ENCODE assay signal across 14 cellular contexts in the genomic region with DNA sequence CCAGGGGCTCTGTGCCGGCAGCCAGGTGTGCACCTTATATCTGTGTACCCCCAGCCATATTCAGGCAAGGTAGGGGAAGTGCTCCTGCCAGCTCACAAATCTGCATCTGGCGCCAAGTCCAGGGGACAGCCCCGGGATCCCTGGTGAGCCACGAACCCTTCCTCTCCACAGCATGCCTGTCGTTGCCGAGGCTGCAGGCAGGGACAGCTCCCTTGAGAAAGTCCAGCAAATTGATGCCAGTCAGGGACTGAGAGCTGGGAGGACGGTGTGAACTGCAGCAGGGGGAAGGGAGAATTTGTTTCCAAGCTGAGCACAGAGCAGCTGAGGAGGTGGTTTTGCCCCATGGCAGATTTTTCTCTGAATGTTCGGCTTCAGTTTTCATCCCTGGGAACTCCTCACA. TPM values are rescaled to one million over a fixed set of nuclear protein-coding genes. Genes with fewer than 3 reads are reported as not detected.
A peak's percentile ranks its signal among the peaks of the same experiment; 100 is the strongest.
DNase-seq lines count a peak whose midpoint lies in the region; ATAC-seq, FAIRE-seq and TF ChIP-seq lines count a peak whose summit lies in the region.
"Had no signal": no experiment of that assay in that cellular context is flagged by ENCODE, and none has a peak within 500 bp of the region (broad histone marks: within the 10 kb centered on the region; RNA-seq: fewer than 3 reads in every experiment).

No MANE protein-coding gene starts in this region.

- H3K23me2 ChIP-seq in H1 (ENCODE audit: low read depth, low read length), result no peaks in the 10 kb centered on the region

- no peaks in the 10 kb centered on the region for H3K4me1 ChIP-seq in mammary epithelial cell (ENCODE audit: insufficient read depth, low read length)
- H3K4me1 ChIP-seq in H1 (replicated peaks in 1 of 4; ENCODE audit: control insufficient read depth in 3 of 4, insufficient read depth in 4 of 4, low read length in 3 of 4), result peaks cover 8 to 18% (median 11%) of the 10 kb centered on the region in 4 experiments; a peak in 5 of 7 replicates
- H3K4me1 ChIP-seq in body of pancreas, result no peaks in the 10 kb centered on the region

- TF ChIP-seq POLR2A in H1 (IDR thresholded peaks at IDR 0.05; ENCODE audit: control extremely low read depth in 1 of 2, low read depth in 2 of 2, low read length in 2 of 2), result no peak
- no peak for TF ChIP-seq POLR2A in body of pancreas (IDR thresholded peaks at IDR 0.05)

- no peak for TF ChIP-seq EP300 in H1 (IDR thresholded peaks at IDR 0.05; ENCODE audit: borderline replicate concordance in 1 of 2, low read depth in 2 of 2, low read length in 2 of 2)

- H3K4me3 ChIP-seq in mammary epithelial cell (replicated peaks in 1 of 3; ENCODE audit: insufficient read depth in 1 of 3, low read depth in 2 of 3, low read length in 3 of 3) (no peak overlapping the region), H1 (ENCODE audit: extremely low read depth in 1 of 4, insufficient read depth in 2 of 4, low read depth in 3 of 4, low read length in 4 of 4) (no peak overlapping the region), body of pancreas (no peak overlapping the region)

- no peaks in the 10 kb centered on the region for H3K4me1 Mint-ChIP-seq in MCF 10A (ENCODE audit: insufficient read depth, unreplicated experiment)
- H3K4me1 Mint-ChIP-seq: activated naive CD4-positive, alpha-beta T cell treated with anti-CD3 and anti-CD28 coated beads, Interleukin-2, amount 50 U/mL, for 24 hours; central memory CD8-positive, alpha-beta T cell had no signal

- H3K27me3 ChIP-seq in mammary epithelial cell (ENCODE audit: insufficient read depth, low read length) (no peaks in the 10 kb centered on the region), H1 (replicated peaks in 1 of 4; ENCODE audit: control insufficient read depth in 3 of 4, extremely low read depth in 1 of 4, insufficient read depth in 3 of 4, low read length in 3 of 4) (no peaks in the 10 kb centered on the region), body of pancreas (no peaks in the 10 kb centered on the region)

- no peak overlapping the region; the same call in 1 of the 2 replicates for H2BK15ac ChIP-seq in H1 (ENCODE audit: low read length)

- no peak for TF ChIP-seq RAD21 in H1 (IDR thresholded peaks at IDR 0.05 in 1 of 2, conservative IDR thresholded peaks at IDR 0.05 in 1 of 2; ENCODE audit: low read depth in 2 of 2, low read length in 2 of 2)

- H2AFZ ChIP-seq in mammary epithelial cell (ENCODE audit: low read depth, low read length) (no peak overlapping the region), H1 (ENCODE audit: low read length) (peak overlapping the region; percentile 96)

- H3K14ac ChIP-seq in H1 (ENCODE audit: insufficient read length), result no peak overlapping the region

- peak overlapping the region; percentile 5; the same call in 1 of the 2 replicates for H2BK5ac ChIP-seq in H1 (ENCODE audit: low read depth, low read length)

- H2AK5ac ChIP-seq in H1 (ENCODE audit: low read depth, low read length), result no peak overlapping the region

- no peaks in the 10 kb centered on the region for H3K36me3 Mint-ChIP-seq in MCF 10A (ENCODE audit: insufficient read depth, unreplicated experiment)
- H3K36me3 Mint-ChIP-seq: activated naive CD4-positive, alpha-beta T cell treated with anti-CD3 and anti-CD28 coated beads, Interleukin-2, amount 50 U/mL, for 24 hours had no signal

- no peak overlapping the region for H4K91ac ChIP-seq in H1 (replicated peaks; ENCODE audit: insufficient read length, low read length)

- H3K9me3 ChIP-seq in mammary epithelial cell (replicated peaks; ENCODE audit: insufficient read depth, low read length) (no peaks in the 10 kb centered on the region), H1 (ENCODE audit: insufficient read depth in 2 of 2, low read depth in 1 of 2, low read length in 1 of 2) (no peaks in the 10 kb centered on the region), body of pancreas (no peaks in the 10 kb centered on the region)

- no peak overlapping the region for H2BK120ac ChIP-seq in H1 (replicated peaks; ENCODE audit: low read depth, low read length)

- intact Hi-C loops in mammary epithelial cell (cut with micrococcal nuclease) (no loop called here), MCF 10A (cut with micrococcal nuclease) (no loop called here), body of pancreas (cut with DNase I) (no loop called here)

- H3K27me3 Mint-ChIP-seq in MCF 10A (ENCODE audit: insufficient read depth, unreplicated experiment), result no peaks in the 10 kb centered on the region

- CTCF ChIA-PET in mammary epithelial cell (lab: Charles Lee; ENCODE audit: low non-redundant PET) (no interaction called here), MCF 10A (lab: Yijun Ruan, JAX) (interaction anchor here (0.6 to 0.8 kb wide), 3 partner anchors 11 to 589 kb away, joined by 3 read pairs; no protein-coding TSS in a partner anchor), H1 (lab: Charles Lee; ENCODE audit: partially characterized antibody) (interaction anchor here (0.6 to 1.8 kb wide), 8 partner anchors 11 to 451 kb away, joined by 3 to 6 read pairs (median 4); no protein-coding TSS in a partner anchor)

- H3K4me2 ChIP-seq in mammary epithelial cell (ENCODE audit: insufficient read depth, low read depth, low read length) (no peak overlapping the region), H1 (ENCODE audit: insufficient read depth in 1 of 2, low read depth in 2 of 2, low read length in 2 of 2) (peak overlapping the region; percentile 11 to 42)

- H2BK20ac ChIP-seq in H1 (ENCODE audit: low read length), result no peak overlapping the region

- H3K79me2 ChIP-seq in mammary epithelial cell (ENCODE audit: insufficient read depth, low read length) (no peaks in the 10 kb centered on the region), H1 (ENCODE audit: control insufficient read depth in 1 of 2, insufficient read depth in 2 of 2, low read length in 2 of 2) (no peaks in the 10 kb centered on the region)

- no TSS peak for BruUV-seq in mammary epithelial cell (replicated peaks; lab: Mats Ljungman, UMichigan)
- no TSS peak for BruUV-seq in MCF 10A (replicated peaks; lab: Mats Ljungman, UMichigan)

- peak overlapping the region; percentile 16 for H4K5ac ChIP-seq in H1 (ENCODE audit: insufficient read length, low read depth, low read length)

- in situ Hi-C loops in mammary epithelial cell (cut with MboI; ENCODE audit: low sequenced_read_pairs in 2 of 2), result no loop called here

- no peak overlapping the region for H3K23ac ChIP-seq in H1 (ENCODE audit: insufficient read length)

- no peak for FAIRE-seq in H1 (lab: Jason Lieb, UNC)
- FAIRE-seq: endothelial cell of umbilical vein had no signal

- ATAC-seq in left lobe of liver, result peak; percentile 68
- ATAC-seq in body of pancreas, result no peak
- no peak for ATAC-seq in HG03108 (IDR thresholded peaks at IDR 0.05; ENCODE audit: unreplicated experiment)

- H3K4me3 Mint-ChIP-seq in MCF 10A (ENCODE audit: unreplicated experiment), result no peak overlapping the region
- H3K4me3 Mint-ChIP-seq: activated naive CD4-positive, alpha-beta T cell treated with anti-CD3 and anti-CD28 coated beads, Interleukin-2, amount 50 U/mL, for 24 hours; central memory CD8-positive, alpha-beta T cell had no signal

- H3K18ac ChIP-seq in H1 (ENCODE audit: extremely low read depth, low read length), result no peak overlapping the region; the same call in 1 of the 2 replicates

- POLR2A ChIA-PET in MCF 10A (lab: Yijun Ruan, JAX), result interaction anchor here (0.6 to 0.7 kb wide), 2 partner anchors 8 to 76 kb away, joined by 4 read pairs; no protein-coding TSS in a partner anchor
- POLR2A ChIA-PET in H1 (lab: Charles Lee; ENCODE audit: partially characterized antibody), result interaction anchor here (1.0 to 2.1 kb wide), 2 partner anchors 14 to 17 kb away, joined by 3 to 6 read pairs; no protein-coding TSS in a partner anchor

- DNase-seq in mammary epithelial cell (peak; percentile 2), MCF 10A (ENCODE audit: unreplicated experiment) (no peak), H1 (ENCODE audit: low read depth in 1 of 2, low spot score in 2 of 2) (peak in 1 of 2 experiments; percentile 57), left lobe of liver (ENCODE audit: low spot score) (peak; percentile 72), body of pancreas (no peak), DMS79 treated with DMSO at 0.1 percent for 48 hours (lab: John Stamatoyannopoulos, UW) (no peak), SK-N-DZ (ENCODE audit: low spot score) (no peak)
- DNase-seq: KBM-7, NCI-H1436 treated with DMSO at 0.1 percent for 48 hours, NCI-H69 had no signal

- H3K4ac ChIP-seq in H1 (replicated peaks; ENCODE audit: insufficient read length, low read depth, low read length), result no peak overlapping the region

- WGBS in mammary epithelial cell (ENCODE audit: low coverage, missing lambda C conversion rate), result 27% methylated on average over 8 of the region's 8 CpGs
- WGBS in H1 (ENCODE audit: extremely low coverage in 1 of 2, insufficient coverage in 1 of 2, insufficient read length in 1 of 2, insufficient replicate concordance in 2 of 2, low coverage in 1 of 2, low lambda C conversion rate in 2 of 2, missing lambda C conversion rate in 1 of 2), 2 experiments, result 46% methylated on average over 8 of the region's 8 CpGs; no CpG with 5 or more reads in 1 of the 2 experiments
- WGBS in body of pancreas, 2 donors, result 72 to 94% methylated on average over 1 to 8 of the region's 8 CpGs

- no peaks in the 10 kb centered on the region for H3K79me1 ChIP-seq in H1 (ENCODE audit: low read depth, low read length)

- H3K27ac ChIP-seq in mammary epithelial cell (ENCODE audit: insufficient read depth, low read depth, low read length) (no peak overlapping the region), H1 (ENCODE audit: low read depth, low read length) (no peak overlapping the region), body of pancreas (no peak overlapping the region)

- H3K9me3 Mint-ChIP-seq in MCF 10A (ENCODE audit: unreplicated experiment), result no peaks in the 10 kb centered on the region
- H3K9me3 Mint-ChIP-seq: activated naive CD4-positive, alpha-beta T cell treated with anti-CD3 and anti-CD28 coated beads, Interleukin-2, amount 50 U/mL, for 24 hours; central memory CD8-positive, alpha-beta T cell had no signal

- H4K8ac ChIP-seq in H1 (ENCODE audit: extremely low read depth, insufficient read depth, low read length), result peak overlapping the region; percentile 69; the same call in 1 of the 2 replicates

- H3K9ac ChIP-seq in mammary epithelial cell (ENCODE audit: insufficient read depth, low read length), result no peak overlapping the region
- no peak overlapping the region for H3K9ac ChIP-seq in H1 (replicated peaks in 1 of 4; ENCODE audit: extremely low read depth in 1 of 4, low read depth in 3 of 4, low read length in 3 of 4)

- TF ChIP-seq CTCF in mammary epithelial cell (conservative IDR thresholded peaks at IDR 0.05 in 1 of 2, IDR thresholded peaks at IDR 0.05 in 1 of 2; ENCODE audit: extremely low read depth in 1 of 2, insufficient read depth in 1 of 2, low read depth in 1 of 2, low read length in 2 of 2), result no peak
- no peak for TF ChIP-seq CTCF in MCF 10A (IDR thresholded peaks at IDR 0.05; ENCODE audit: unreplicated experiment)
- TF ChIP-seq CTCF in H1 (IDR thresholded peaks at IDR 0.05; ENCODE audit: control extremely low read depth in 1 of 3, insufficient read depth in 1 of 3, low read depth in 1 of 3, low read length in 3 of 3), result no peak
- no peak for TF ChIP-seq CTCF in body of pancreas (IDR thresholded peaks at IDR 0.05)

- no peak overlapping the region for H3K56ac ChIP-seq in H1 (replicated peaks; ENCODE audit: insufficient read length, low read depth, low read length)

- dilution Hi-C loops in mammary epithelial cell (cut with HindIII; ENCODE audit: low sequenced_read_pairs), result no loop called here

- H3K27ac Mint-ChIP-seq in MCF 10A (ENCODE audit: low read depth, unreplicated experiment), result no peak overlapping the region
- H3K27ac Mint-ChIP-seq: activated naive CD4-positive, alpha-beta T cell treated with anti-CD3 and anti-CD28 coated beads, Interleukin-2, amount 50 U/mL, for 24 hours had no signal

- no peak overlapping the region for H2BK12ac ChIP-seq in H1 (ENCODE audit: low read depth, low read length)

- H4K20me1 ChIP-seq in mammary epithelial cell (ENCODE audit: insufficient read depth, low read length) (no peaks in the 10 kb centered on the region), H1 (replicated peaks in 1 of 2; ENCODE audit: control insufficient read depth in 1 of 2, insufficient read depth in 2 of 2, low read length in 2 of 2) (no peaks in the 10 kb centered on the region)

- H3K36me3 ChIP-seq in mammary epithelial cell (ENCODE audit: insufficient read depth, low read length), result no peaks in the 10 kb centered on the region
- H3K36me3 ChIP-seq in H1 (ENCODE audit: control insufficient read depth in 2 of 4, insufficient read depth in 4 of 4, low read length in 3 of 4), result no peaks in the 10 kb centered on the region
- H3K36me3 ChIP-seq in body of pancreas (replicated peaks in 1 of 2; ENCODE audit: insufficient read depth in 1 of 2, low read depth in 2 of 2), result no peaks in the 10 kb centered on the region

RNA-seq across cellular contexts. Expression of gene PLA2G12B, which starts 0.9 kb away (rescaled TPM):
- total RNA-seq in mammary epithelial cell (not detected), MCF 10A (2022) (not detected in 2 replicates), left lobe of liver (60.4 TPM), body of pancreas (not detected)
- polyA plus RNA-seq in mammary epithelial cell (not detected), H1 (2011; rRNA removed) (not detected in 2 replicates)
- polyA minus RNA-seq in mammary epithelial cell, result not detected
- not detected in 2 replicates for total RNA-seq in H1 (2021; fragmentation: NEBNext Ultra II Directional; extraction: Animal tissue kit (Norgen Biotek cat#: 25700))
- not detected for polyA plus RNA-seq in H1 (2011; cell fraction: cytosol; rRNA removed)
- polyA plus RNA-seq in H1 (2011; cell fraction: nucleus; rRNA removed), result not detected
- polyA plus RNA-seq in H1 (2012, experiment 1 of 2), result not detected in 4 replicates
- polyA plus RNA-seq in H1 (2012, experiment 2 of 2), result not detected
- not detected for polyA plus RNA-seq in H1 (2013, experiment 1 of 2)
- not detected for polyA plus RNA-seq in H1 (2013, experiment 2 of 2)
- polyA minus RNA-seq in H1 (2011; rRNA and poly(A)+ RNA removed), result 0.15 TPM in 1 of 2 replicates, not detected in the other
- polyA minus RNA-seq in H1 (2011; cell fraction: cytosol; rRNA and poly(A)+ RNA removed), result not detected
- not detected for polyA minus RNA-seq in H1 (2011; cell fraction: nucleus; rRNA and poly(A)+ RNA removed)
- 0.59 TPM in 1 of 2 replicates, not detected in the other for polyA plus RNA-seq in SK-N-DZ (2014; cell fraction: cytosol; rRNA removed)
- not detected in 2 replicates for polyA plus RNA-seq in SK-N-DZ (2014; cell fraction: nucleus; rRNA removed)
- total RNA-seq: endothelial cell of umbilical vein had no signal
- polyA plus RNA-seq: endothelial cell of umbilical vein had no signal

Comparison
In these comparisons a context has a peak if more than half of its experiments do, and no peak if none do; other contexts are left out.
1. DNase-seq: peak in mammary epithelial cell (single experiment) and left lobe of liver (single experiment); none in MCF 10A (single experiment), body of pancreas (0 of 4), DMS79 treated with DMSO at 0.1 percent for 48 hours (single experiment) and SK-N-DZ (single experiment).
2. RNA of gene PLA2G12B, which starts 0.9 kb away (total RNA-seq): 60.4 TPM in left lobe of liver (single experiment); not detected in mammary epithelial cell, not detected in MCF 10A, not detected in H1 and not detected in body of pancreas; every median in the first group is over 10 times any median in the second.